In the genomic region with DNA sequence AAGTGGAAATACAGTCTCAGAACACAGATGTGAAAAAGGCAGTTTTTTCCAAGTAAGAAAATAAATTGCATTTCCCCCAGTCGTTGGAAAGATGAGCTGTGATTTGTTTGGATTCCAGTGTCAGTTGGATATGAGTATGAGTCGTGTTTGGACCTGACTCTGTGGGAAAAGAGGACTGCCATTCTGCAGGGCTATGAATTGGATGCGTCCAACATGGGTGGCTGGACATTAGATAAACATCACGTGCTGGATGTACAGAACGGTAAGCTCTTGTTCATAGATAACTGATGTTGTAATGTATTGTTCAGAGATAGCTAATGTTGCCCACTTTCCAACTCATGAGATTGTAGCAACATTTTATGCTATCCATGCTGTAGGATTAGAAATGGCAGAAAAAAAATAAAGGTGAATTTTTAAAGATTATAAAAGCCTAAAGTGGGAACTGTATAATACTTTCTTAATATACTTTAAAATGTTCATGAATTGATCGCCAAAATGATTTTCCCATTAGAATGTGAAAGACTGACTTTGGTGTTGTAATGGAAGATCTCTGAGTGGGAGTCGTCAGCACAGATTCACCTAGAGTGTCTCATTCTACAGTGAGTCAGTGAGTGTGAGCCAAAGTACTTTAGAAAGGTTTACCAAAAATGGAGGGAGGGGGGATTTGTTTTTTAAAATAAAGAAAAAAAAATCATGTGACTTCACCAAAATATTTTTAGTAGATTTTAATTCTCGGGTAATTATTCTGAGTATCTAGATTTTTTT, we compare ENCODE assay signal across 24 cellular contexts.
DNase-seq lines count a peak whose midpoint lies in the region; ATAC-seq and TF ChIP-seq lines count a peak whose summit lies in the region.
"Had no signal": no experiment of that assay in that cellular context is flagged by ENCODE, and none has a peak within 500 bp of the region (broad histone marks: within the 10 kb centered on the region; RNA-seq: fewer than 3 reads in every experiment).

No MANE protein-coding gene starts in this region.

- TF ChIP-seq CTCF in PC-3 (conservative IDR thresholded peaks at IDR 0.05; ENCODE audit: low read depth, low read length), result no peak
- TF ChIP-seq CTCF in epithelial cell of esophagus (IDR thresholded peaks at IDR 0.05; ENCODE audit: insufficient read depth, low read depth, low read length, missing control alignments), result no peak
- TF ChIP-seq CTCF in smooth muscle cell (IDR thresholded peaks at IDR 0.05; ENCODE audit: borderline replicate concordance, insufficient read depth, poor library complexity, severe bottlenecking), result no peak
- no peak for TF ChIP-seq CTCF in lower lobe of right lung (IDR thresholded peaks at IDR 0.05)

- H3F3A ChIP-seq in PC-3 (ENCODE audit: low read length, unreplicated experiment) (no peaks in the 10 kb centered on the region), smooth muscle cell (ENCODE audit: low read depth) (no peaks in the 10 kb centered on the region)

- no TSS peak for BruUV-seq in PC-3 (replicated peaks; lab: Mats Ljungman, UMichigan)

- 70% methylated on average over 8 of the region's 8 CpGs for WGBS in smooth muscle cell (ENCODE audit: low lambda C conversion rate)

- H3K79me2 ChIP-seq in PC-3 (ENCODE audit: low read length) (no peaks in the 10 kb centered on the region), smooth muscle cell (ENCODE audit: low read depth) (no peaks in the 10 kb centered on the region)

- no peaks in the 10 kb centered on the region for H4K20me1 ChIP-seq in PC-3 (ENCODE audit: low read length)
- H4K20me1 ChIP-seq in smooth muscle cell (ENCODE audit: low read depth), result no peaks in the 10 kb centered on the region

- DNase-seq in DMS 273 (lab: John Stamatoyannopoulos, UW; ENCODE audit: unreplicated experiment), result peak; percentile 14
- no peak for DNase-seq in DMS 273 treated with DMSO at 0.1 percent for 48 hours (lab: John Stamatoyannopoulos, UW)
- peak; percentile 9 for DNase-seq in PC-3
- peak; percentile 72 for DNase-seq in epithelial cell of esophagus (ENCODE audit: low read depth)
- no peak for DNase-seq in smooth muscle cell (lab: John Stamatoyannopoulos, UW; ENCODE audit: unreplicated experiment)
- DNase-seq in GDM1 (lab: John Stamatoyannopoulos, UW), result no peak
- DNase-seq in lower lobe of right lung, result no peak
- DNase-seq in MV-4-11 (lab: John Stamatoyannopoulos, UW), result no peak
- DNase-seq: activated CD4-positive, alpha-beta T cell treated with anti-CD3 and anti-CD28 coated beads, Interleukin-2, amount 50 U/mL, for 4 hours; activated CD4-positive, CD25-positive, alpha-beta regulatory T cell; activated naive CD4-positive, alpha-beta T cell treated with Interleukin-2 at 50 U/mL for 16 hours; brain microvascular endothelial cell; effector CD4-positive, alpha-beta T cell; erythroblast; KBM-7; left colon; NCI-H146; NCI-H524; SHP77 treated with DMSO at 0.1 percent for 48 hours; stimulated activated naive CD4-positive, alpha-beta T cell; SW 1271 had no signal

- H3K9me2 ChIP-seq in PC-3 (replicated peaks; ENCODE audit: low read length), result no peaks in the 10 kb centered on the region

- CTCF ChIA-PET in PC-3 (lab: Charles Lee), result interaction anchor here (0.5 kb wide), 1 partner anchor 67 kb away, joined by 9 read pairs; no protein-coding TSS in a partner anchor

- POLR2A ChIA-PET in PC-3 (lab: Charles Lee; ENCODE audit: unreplicated experiment), result no interaction called here

- no peak overlapping the region for H2AFZ ChIP-seq in PC-3 (ENCODE audit: low read length)
- no peak overlapping the region for H2AFZ ChIP-seq in smooth muscle cell (ENCODE audit: low read depth)

- H3K4me2 ChIP-seq in PC-3 (ENCODE audit: low read length) (no peak overlapping the region), smooth muscle cell (no peak overlapping the region)

- no peaks in the 10 kb centered on the region for H3K27me3 ChIP-seq in PC-3 (ENCODE audit: low read length)
- no peaks in the 10 kb centered on the region for H3K27me3 ChIP-seq in smooth muscle cell (ENCODE audit: low read depth)
- no peaks in the 10 kb centered on the region for H3K27me3 ChIP-seq in lower lobe of right lung (ENCODE audit: low read depth)
- H3K27me3 ChIP-seq: brain microvascular endothelial cell, suprapubic skin had no signal

- H3K36me3 ChIP-seq in PC-3 (ENCODE audit: low read depth, low read length) (no peaks in the 10 kb centered on the region), smooth muscle cell (ENCODE audit: low read depth) (peaks cover 20% of the 10 kb centered on the region), lower lobe of right lung (no peaks in the 10 kb centered on the region)
- H3K36me3 ChIP-seq: brain microvascular endothelial cell, suprapubic skin had no signal

- no peak overlapping the region for H3K4me3 ChIP-seq in PC-3 (ENCODE audit: low read length)
- no peak overlapping the region for H3K4me3 ChIP-seq in epithelial cell of esophagus (ENCODE audit: low read length)
- no peak overlapping the region for H3K4me3 ChIP-seq in smooth muscle cell
- H3K4me3 ChIP-seq in lower lobe of right lung, result no peak overlapping the region
- H3K4me3 ChIP-seq: suprapubic skin had no signal

- no peak overlapping the region for H3K9ac ChIP-seq in PC-3 (ENCODE audit: low read length)
- H3K9ac ChIP-seq in smooth muscle cell (ENCODE audit: low read depth), result no peak overlapping the region

- ATAC-seq in PC-3 (peak; percentile 42; the same call in 1 of the 2 replicates), lower lobe of right lung (no peak)
- ATAC-seq: left colon, sciatic nerve had no signal

- no peaks in the 10 kb centered on the region for H3K9me3 ChIP-seq in PC-3 (ENCODE audit: low read length)
- no peaks in the 10 kb centered on the region for H3K9me3 ChIP-seq in smooth muscle cell (replicated peaks; ENCODE audit: low read depth)
- no peaks in the 10 kb centered on the region for H3K9me3 ChIP-seq in lower lobe of right lung
- H3K9me3 ChIP-seq: suprapubic skin had no signal

- intact Hi-C loops in PC-3 (cut with micrococcal nuclease), result no loop called here
- intact Hi-C loops in lower lobe of right lung (cut with DNase I), result no loop called here

- no peak overlapping the region for H3K27ac ChIP-seq in PC-3 (ENCODE audit: low read length)
- H3K27ac ChIP-seq in smooth muscle cell (ENCODE audit: low read depth), result peak overlapping the region; percentile 33
- no peak overlapping the region for H3K27ac ChIP-seq in lower lobe of right lung
- H3K27ac ChIP-seq: 22Rv1, brain microvascular endothelial cell, suprapubic skin had no signal

- H3K4me1 ChIP-seq in PC-3 (ENCODE audit: insufficient read depth, low read length) (no peaks in the 10 kb centered on the region), smooth muscle cell (ENCODE audit: low read depth) (no peaks in the 10 kb centered on the region), lower lobe of right lung (no peaks in the 10 kb centered on the region)
- H3K4me1 ChIP-seq: suprapubic skin had no signal

Comparison
In these comparisons a context has a peak if more than half of its experiments do, and no peak if none do; other contexts are left out.
1. DNase-seq: peak in DMS 273 (single experiment), PC-3 (single experiment) and epithelial cell of esophagus (single experiment); none in DMS 273 treated with DMSO at 0.1 percent for 48 hours (single experiment), smooth muscle cell (single experiment), GDM1 (single experiment), lower lobe of right lung (single experiment) and MV-4-11 (single experiment).